In genomic region chr19:10758978-10759377, GRCh38 we compare ENCODE assay signal across 9 cellular contexts. TPM values are rescaled to one million over a fixed set of nuclear protein-coding genes. Genes with fewer than 3 reads are reported as not detected.
DNase-seq lines count a peak whose midpoint lies in the region; ATAC-seq and TF ChIP-seq lines count a peak whose summit lies in the region.
"Had no signal": no experiment of that assay in that cellular context is flagged by ENCODE, and none has a peak within 500 bp of the region (broad histone marks: within the 10 kb centered on the region; RNA-seq: fewer than 3 reads in every experiment).

No MANE protein-coding gene starts in this region.

- DNase-seq in osteoblast (ENCODE audit: insufficient read length, low spot score, missing footprints) (no peak), NCI-H2107 (lab: John Stamatoyannopoulos, UW) (no peak), progenitor cell of endocrine pancreas (ENCODE audit: low spot score, unreplicated experiment) (no peak)
- DNase-seq: NCI-H1436 treated with DMSO at 0.1 percent for 48 hours had no signal

- no peaks in the 10 kb centered on the region for H3K27me3 ChIP-seq in osteoblast (ENCODE audit: insufficient read depth, low read length)
- H3K27me3 ChIP-seq: ascending aorta had no signal

- H3K4me1 Mint-ChIP-seq in brain = peaks cover 24% of the 10 kb centered on the region
- no peaks in the 10 kb centered on the region for H3K4me1 Mint-ChIP-seq in progenitor cell of endocrine pancreas (ENCODE audit: low read depth)

- H3K79me2 ChIP-seq in osteoblast (ENCODE audit: insufficient read depth, low read length) = peaks cover 77% of the 10 kb centered on the region

- H3K36me3 Mint-ChIP-seq in brain (peaks cover 30% of the 10 kb centered on the region), progenitor cell of endocrine pancreas (ENCODE audit: insufficient read depth) (peaks cover 4% of the 10 kb centered on the region)

- ATAC-seq in GM18517 (IDR thresholded peaks at IDR 0.05; ENCODE audit: unreplicated experiment) = no peak

- H3K27me3 Mint-ChIP-seq in brain = no peaks in the 10 kb centered on the region
- no peaks in the 10 kb centered on the region for H3K27me3 Mint-ChIP-seq in progenitor cell of endocrine pancreas

- H3K4me2 ChIP-seq in osteoblast (ENCODE audit: insufficient read depth, low read length) = peak overlapping the region; percentile 76

- no peak overlapping the region for H3K4me3 Mint-ChIP-seq in brain
- no peak overlapping the region for H3K4me3 Mint-ChIP-seq in progenitor cell of endocrine pancreas (ENCODE audit: low read depth)

- H3K27ac Mint-ChIP-seq in brain = peak overlapping the region in 3 of 5 experiments; percentile 54 to 89 (median 88)
- no peak overlapping the region for H3K27ac Mint-ChIP-seq in progenitor cell of endocrine pancreas

- H3K9me3 ChIP-seq in KOPT-K1 (ENCODE audit: insufficient read depth, low read length, poor library complexity, severe bottlenecking) = no peaks in the 10 kb centered on the region
- H3K9me3 ChIP-seq in osteoblast (ENCODE audit: low read depth, low read length) = no peaks in the 10 kb centered on the region
- H3K9me3 ChIP-seq: ascending aorta had no signal

- peaks cover 57% of the 10 kb centered on the region for H4K20me1 ChIP-seq in osteoblast (ENCODE audit: insufficient read depth, low read length)

- H3K9me3 Mint-ChIP-seq in brain (no peaks in the 10 kb centered on the region), progenitor cell of endocrine pancreas (ENCODE audit: low read depth) (no peaks in the 10 kb centered on the region)

- H3K27ac ChIP-seq in KOPT-K1 (ENCODE audit: low read depth, low read length, poor library complexity, severe bottlenecking) (peak overlapping the region; percentile 86), osteoblast (ENCODE audit: low read depth, low read length) (peak overlapping the region; percentile 48)

- TF ChIP-seq CTCF in brain (conservative IDR thresholded peaks at IDR 0.05) (no peak), osteoblast (IDR thresholded peaks at IDR 0.05; ENCODE audit: extremely low read depth, low read depth, low read length) (no peak), progenitor cell of endocrine pancreas (IDR thresholded peaks at IDR 0.05; ENCODE audit: unreplicated experiment) (no peak)

- H3K36me3 ChIP-seq in KOPT-K1 (ENCODE audit: insufficient read depth, low read length) = peaks cover 30% of the 10 kb centered on the region
- H3K36me3 ChIP-seq in osteoblast (ENCODE audit: insufficient read depth, low read length) = peaks cover 15% of the 10 kb centered on the region

- peak overlapping the region; percentile 45; the same call in 1 of the 2 replicates for H3K4me3 ChIP-seq in GM08714 (ENCODE audit: low read length)
- no peak overlapping the region for H3K4me3 ChIP-seq in osteoblast (ENCODE audit: insufficient read depth, low read length)
- H3K4me3 ChIP-seq: ascending aorta had no signal

- peaks cover 8% of the 10 kb centered on the region for H3K4me1 ChIP-seq in osteoblast (ENCODE audit: insufficient read depth, low read length)

- no peak overlapping the region for H2AFZ ChIP-seq in osteoblast (ENCODE audit: low read length)

RNA-seq across cellular contexts. Expression of gene DNM2, which starts 41.1 kb away (rescaled TPM):
- 134 TPM for polyA plus RNA-seq in brain (ENCODE audit: insufficient read depth, low read depth, low replicate concordance)
- total RNA-seq in osteoblast = 89.6 and 102 TPM in 2 replicates
- total RNA-seq in progenitor cell of endocrine pancreas = 124 and 127 TPM in 2 replicates

RNA-seq across cellular contexts. Expression of gene QTRT1, which starts 57.7 kb away (rescaled TPM):
- 23.5 TPM for polyA plus RNA-seq in brain (ENCODE audit: insufficient read depth, low read depth, low replicate concordance)
- total RNA-seq in osteoblast (34.0 and 36.5 TPM in 2 replicates), progenitor cell of endocrine pancreas (53.9 and 59.3 TPM in 2 replicates)
